In genomic region chr15:87420017-87420416, GRCh38 we compare ENCODE assay signal across 18 cellular contexts.
DNase-seq lines count a peak whose midpoint lies in the region; ATAC-seq and TF ChIP-seq lines count a peak whose summit lies in the region.
"Had no signal": no experiment of that assay in that cellular context is flagged by ENCODE, and none has a peak within 500 bp of the region (broad histone marks: within the 10 kb centered on the region; RNA-seq: fewer than 3 reads in every experiment).

No MANE protein-coding gene starts in this region.

- H4K5ac ChIP-seq in mesendoderm (ENCODE audit: low read length): no peak overlapping the region

- peaks cover 0 to 16% of the 10 kb centered on the region in 2 experiments; a peak in 2 of 4 replicates for H3K4me1 ChIP-seq in SK-N-SH (ENCODE audit: control insufficient read depth in 1 of 2, insufficient read depth in 2 of 2, low read depth in 1 of 2, low read length in 1 of 2)
- no peaks in the 10 kb centered on the region for H3K4me1 ChIP-seq in DND-41 (ENCODE audit: insufficient read depth, low read length)
- H3K4me1 ChIP-seq in mesendoderm (ENCODE audit: control insufficient read depth, low read depth, low read length): no peaks in the 10 kb centered on the region
- H3K4me1 ChIP-seq: BLaER1 treated with 17β-estradiol and CSF1 and Interleukin-3, amounts not matched to agents 10 nM and 100 nM; Caco-2 had no signal

- no peak overlapping the region for H4K8ac ChIP-seq in mesendoderm (ENCODE audit: low read depth, low read length)

- no peak for ATAC-seq in SK-N-SH treated with all-trans-retinoic acid at 6 μM for 48 hours
- no peak for ATAC-seq in DND-41 (ENCODE audit: insufficient read depth, low read depth)
- ATAC-seq in GM19452 (IDR thresholded peaks at IDR 0.05; ENCODE audit: unreplicated experiment): no peak
- ATAC-seq: CD8-positive, alpha-beta T cell had no signal

- no peak overlapping the region for H2BK5ac ChIP-seq in mesendoderm (ENCODE audit: low read length)

- no peak overlapping the region for H2AFZ ChIP-seq in SK-N-SH (ENCODE audit: low read depth)
- no peak overlapping the region for H2AFZ ChIP-seq in DND-41 (ENCODE audit: low read depth, low read length)

- H2BK120ac ChIP-seq in mesendoderm (ENCODE audit: low read depth, low read length): no peak overlapping the region

- H3K4me3 ChIP-seq in SK-N-SH (ENCODE audit: low read depth in 2 of 2, low read length in 1 of 2): no peak overlapping the region
- H3K4me3 ChIP-seq in DND-41 (ENCODE audit: low read depth in 1 of 2, low read length in 2 of 2): no peak overlapping the region
- H3K4me3 ChIP-seq in mesendoderm (ENCODE audit: low read length): no peak overlapping the region
- H3K4me3 ChIP-seq: BLaER1 treated with 17β-estradiol and CSF1 and Interleukin-3, amounts not matched to agents 10 nM and 100 nM had no signal

- H3K27ac ChIP-seq in SK-N-SH (ENCODE audit: low read depth in 2 of 2, low read length in 1 of 2) (peak overlapping the region in 1 of 2 experiments; percentile 53; a peak in 1 of 4 replicates), DND-41 (ENCODE audit: low read length) (no peak overlapping the region), mesendoderm (ENCODE audit: low read depth, low read length) (no peak overlapping the region)
- H3K27ac ChIP-seq: BLaER1 treated with 17β-estradiol and CSF1 and Interleukin-3, amounts not matched to agents 10 nM and 100 nM; C4-2B had no signal

- H3K79me1 ChIP-seq in mesendoderm (ENCODE audit: low read length): no peaks in the 10 kb centered on the region

- H3K18ac ChIP-seq in mesendoderm (ENCODE audit: low read length): peak overlapping the region; percentile 28

- H3K79me2 ChIP-seq in SK-N-SH (ENCODE audit: insufficient read depth): no peaks in the 10 kb centered on the region
- H3K79me2 ChIP-seq in DND-41 (ENCODE audit: insufficient read depth, low read length): no peaks in the 10 kb centered on the region
- H3K79me2 ChIP-seq in mesendoderm (ENCODE audit: control insufficient read depth, insufficient read depth, low read length): no peaks in the 10 kb centered on the region

- no peak overlapping the region for H3K56ac ChIP-seq in mesendoderm (ENCODE audit: low read length)

- no peak for TF ChIP-seq CTCF in SK-N-SH (IDR thresholded peaks at IDR 0.05)
- TF ChIP-seq CTCF in DND-41 (IDR thresholded peaks at IDR 0.05; ENCODE audit: borderline replicate concordance, extremely low read depth, low read length, poor library complexity, severe bottlenecking): no peak

- H3K9me3 ChIP-seq in SK-N-SH (no peaks in the 10 kb centered on the region), DND-41 (ENCODE audit: insufficient read depth, low read length, severe bottlenecking) (no peaks in the 10 kb centered on the region)
- H3K9me3 ChIP-seq: BLaER1 treated with 17β-estradiol and CSF1 and Interleukin-3, amounts not matched to agents 10 nM and 100 nM; Caco-2 had no signal

- H3K4ac ChIP-seq in mesendoderm (ENCODE audit: low read depth, low read length): no peak overlapping the region

- no peaks in the 10 kb centered on the region for H3F3A ChIP-seq in SK-N-SH (replicated peaks; ENCODE audit: insufficient read depth)

- peak in 1 of 2 experiments; percentile 69; a peak in 2 of 4 replicates for TF ChIP-seq EP300 in SK-N-SH (IDR thresholded peaks at IDR 0.05; ENCODE audit: borderline replicate concordance in 1 of 2, low read depth in 1 of 2, low read length in 1 of 2)

- H2BK15ac ChIP-seq in mesendoderm (replicated peaks; ENCODE audit: low read depth): no peak overlapping the region

- peak; percentile 44 for DNase-seq in SK-N-SH
- peak; percentile 5 for DNase-seq in DND-41
- peak; percentile 58 for DNase-seq in SK-N-DZ (ENCODE audit: low spot score)
- DNase-seq in mesendoderm: no peak
- no peak for DNase-seq in NCI-H1105 treated with DMSO at 0.1 percent for 48 hours (lab: John Stamatoyannopoulos, UW)
- no peak for DNase-seq in GDM1 (lab: John Stamatoyannopoulos, UW)
- DNase-seq: 8988T; ACHN; Caco-2; Calu3; CD4-positive, alpha-beta T cell; CD8-positive, alpha-beta T cell; DMS79 treated with DMSO at 0.1 percent for 48 hours; GF-D8 had no signal

- H3K4me2 ChIP-seq in SK-N-SH (no peak overlapping the region), DND-41 (ENCODE audit: insufficient read depth, low read length) (no peak overlapping the region), mesendoderm (ENCODE audit: low read length) (no peak overlapping the region)
- H3K4me2 ChIP-seq: BLaER1 treated with 17β-estradiol and CSF1 and Interleukin-3, amounts not matched to agents 10 nM and 100 nM had no signal

- POLR2A ChIA-PET in SK-N-SH (lab: Yijun Ruan, JAX): no interaction called here

- H3K27me3 ChIP-seq in SK-N-SH (ENCODE audit: insufficient read depth) (no peaks in the 10 kb centered on the region), DND-41 (ENCODE audit: insufficient read depth, low read length, poor library complexity) (no peaks in the 10 kb centered on the region), mesendoderm (ENCODE audit: insufficient read depth, low read length, poor library complexity) (no peaks in the 10 kb centered on the region)
- H3K27me3 ChIP-seq: BLaER1 treated with 17β-estradiol and CSF1 and Interleukin-3, amounts not matched to agents 10 nM and 100 nM had no signal

- H3K23ac ChIP-seq in mesendoderm (ENCODE audit: low read length): no peak overlapping the region

- H4K20me1 ChIP-seq in SK-N-SH (ENCODE audit: insufficient read depth) (no peaks in the 10 kb centered on the region), DND-41 (ENCODE audit: insufficient read depth, low read length) (no peaks in the 10 kb centered on the region)
- H4K20me1 ChIP-seq: BLaER1 treated with 17β-estradiol and CSF1 and Interleukin-3, amounts not matched to agents 10 nM and 100 nM had no signal

- H3K9me2 ChIP-seq in SK-N-SH: no peaks in the 10 kb centered on the region

- H3K9ac ChIP-seq in SK-N-SH: no peak overlapping the region
- H3K9ac ChIP-seq in DND-41 (ENCODE audit: low read depth, low read length): no peak overlapping the region
- no peak overlapping the region for H3K9ac ChIP-seq in mesendoderm (ENCODE audit: low read length)
- H3K9ac ChIP-seq: BLaER1 treated with 17β-estradiol and CSF1 and Interleukin-3, amounts not matched to agents 10 nM and 100 nM had no signal

- no peak overlapping the region for H2AK5ac ChIP-seq in mesendoderm (ENCODE audit: low read length)

- CTCF ChIA-PET in SK-N-SH (lab: Yijun Ruan, JAX): no interaction called here

- WGBS in SK-N-SH (ENCODE audit: low lambda C conversion rate): 17% methylated on average over 2 of the region's 2 CpGs
- WGBS in mesendoderm (ENCODE audit: extremely low coverage, insufficient coverage, low lambda C conversion rate): no CpG with 5 or more reads among the region's 2 CpGs

- H3K36me3 ChIP-seq in SK-N-SH (replicated peaks in 1 of 2; ENCODE audit: control insufficient read depth in 1 of 2, insufficient read depth in 2 of 2, low read length in 1 of 2) (no peaks in the 10 kb centered on the region), DND-41 (ENCODE audit: insufficient read depth, low read length) (no peaks in the 10 kb centered on the region), mesendoderm (ENCODE audit: control insufficient read depth, insufficient read depth, low read length) (no peaks in the 10 kb centered on the region)
- H3K36me3 ChIP-seq: BLaER1 treated with 17β-estradiol and CSF1 and Interleukin-3, amounts not matched to agents 10 nM and 100 nM had no signal

- TF ChIP-seq RAD21 in SK-N-SH (IDR thresholded peaks at IDR 0.05; ENCODE audit: low read length): 0 out of 2 replicates have a peak, but pooled peaks have one; percentile 15

TF ChIP-seq in SK-N-SH, 30 proteins besides CTCF, POLR2A, EP300 and RAD21 (continues in another document):
- TF ChIP-seq GATA2 (CRISPR knock-in tag; IDR thresholded peaks at IDR 0.05) (peak; percentile 80), ELF1 (IDR thresholded peaks at IDR 0.05) (no peak), YY1 (IDR thresholded peaks at IDR 0.05; ENCODE audit: low read depth) (no peak), MXI1 (IDR thresholded peaks at IDR 0.05; ENCODE audit: low read depth, low read length) (no peak), MEF2A (IDR thresholded peaks at IDR 0.05; ENCODE audit: borderline replicate concordance, low read depth) (no peak), SIN3A (IDR thresholded peaks at IDR 0.05; ENCODE audit: borderline replicate concordance, low read depth, low read length) (no peak), RCOR1 (IDR thresholded peaks at IDR 0.05; ENCODE audit: low read length) (peak; percentile 29; the same call in 1 of the 2 replicates), NRF1 (IDR thresholded peaks at IDR 0.05; ENCODE audit: low read depth, low read length) (no peak)
- TF ChIP-seq, protein P1, sequence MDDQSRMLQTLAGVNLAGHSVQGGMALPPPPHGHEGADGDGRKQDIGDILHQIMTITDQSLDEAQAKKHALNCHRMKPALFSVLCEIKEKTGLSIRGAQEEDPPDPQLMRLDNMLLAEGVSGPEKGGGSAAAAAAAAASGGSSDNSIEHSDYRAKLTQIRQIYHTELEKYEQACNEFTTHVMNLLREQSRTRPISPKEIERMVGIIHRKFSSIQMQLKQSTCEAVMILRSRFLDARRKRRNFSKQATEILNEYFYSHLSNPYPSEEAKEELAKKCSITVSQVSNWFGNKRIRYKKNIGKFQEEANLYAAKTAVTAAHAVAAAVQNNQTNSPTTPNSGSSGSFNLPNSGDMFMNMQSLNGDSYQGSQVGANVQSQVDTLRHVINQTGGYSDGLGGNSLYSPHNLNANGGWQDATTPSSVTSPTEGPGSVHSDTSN (IDR thresholded peaks at IDR 0.05): no peak

TF ChIP-seq in SK-N-SH treated with all-trans-retinoic acid at 6 μM for 48 hours, 23 proteins besides CTCF, POLR2A, EP300 and RAD21 (continues in another document):
- TF ChIP-seq ESRRG (CRISPR knock-in tag; IDR thresholded peaks at IDR 0.05): no peak
- TF ChIP-seq, protein P2, sequence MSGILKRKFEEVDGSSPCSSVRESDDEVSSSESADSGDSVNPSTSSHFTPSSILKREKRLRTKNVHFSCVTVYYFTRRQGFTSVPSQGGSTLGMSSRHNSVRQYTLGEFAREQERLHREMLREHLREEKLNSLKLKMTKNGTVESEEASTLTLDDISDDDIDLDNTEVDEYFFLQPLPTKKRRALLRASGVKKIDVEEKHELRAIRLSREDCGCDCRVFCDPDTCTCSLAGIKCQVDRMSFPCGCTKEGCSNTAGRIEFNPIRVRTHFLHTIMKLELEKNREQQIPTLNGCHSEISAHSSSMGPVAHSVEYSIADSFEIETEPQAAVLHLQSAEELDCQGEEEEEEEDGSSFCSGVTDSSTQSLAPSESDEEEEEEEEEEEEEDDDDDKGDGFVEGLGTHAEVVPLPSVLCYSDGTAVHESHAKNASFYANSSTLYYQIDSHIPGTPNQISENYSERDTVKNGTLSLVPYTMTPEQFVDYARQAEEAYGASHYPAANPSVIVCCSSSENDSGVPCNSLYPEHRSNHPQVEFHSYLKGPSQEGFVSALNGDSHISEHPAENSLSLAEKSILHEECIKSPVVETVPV (CRISPR knock-in tag; IDR thresholded peaks at IDR 0.05): no peak
- no peak for TF ChIP-seq ISL1 (CRISPR knock-in tag; IDR thresholded peaks at IDR 0.05)
- TF ChIP-seq ZFP3 (CRISPR knock-in tag; IDR thresholded peaks at IDR 0.05): no peak
- no peak for TF ChIP-seq PPARA (CRISPR knock-in tag; IDR thresholded peaks at IDR 0.05; ENCODE audit: borderline replicate concordance)
- TF ChIP-seq TCF4 (CRISPR knock-in tag; IDR thresholded peaks at IDR 0.05; ENCODE audit: borderline replicate concordance): no peak
- no peak for TF ChIP-seq ZC3H10 (CRISPR knock-in tag; IDR thresholded peaks at IDR 0.05)
- no peak for TF ChIP-seq TOX (CRISPR knock-in tag; IDR thresholded peaks at IDR 0.05; ENCODE audit: borderline replicate concordance)

Comparison
In these comparisons a context has a peak if more than half of its experiments do, and no peak if none do; other contexts are left out.
1. DNase-seq: peak in SK-N-SH (single experiment), DND-41 (single experiment) and SK-N-DZ (single experiment); none in mesendoderm (single experiment), NCI-H1105 treated with DMSO at 0.1 percent for 48 hours (single experiment) and GDM1 (single experiment).